Comparison of ENCODE assay signal across 8 cellular contexts in the genomic region with DNA sequence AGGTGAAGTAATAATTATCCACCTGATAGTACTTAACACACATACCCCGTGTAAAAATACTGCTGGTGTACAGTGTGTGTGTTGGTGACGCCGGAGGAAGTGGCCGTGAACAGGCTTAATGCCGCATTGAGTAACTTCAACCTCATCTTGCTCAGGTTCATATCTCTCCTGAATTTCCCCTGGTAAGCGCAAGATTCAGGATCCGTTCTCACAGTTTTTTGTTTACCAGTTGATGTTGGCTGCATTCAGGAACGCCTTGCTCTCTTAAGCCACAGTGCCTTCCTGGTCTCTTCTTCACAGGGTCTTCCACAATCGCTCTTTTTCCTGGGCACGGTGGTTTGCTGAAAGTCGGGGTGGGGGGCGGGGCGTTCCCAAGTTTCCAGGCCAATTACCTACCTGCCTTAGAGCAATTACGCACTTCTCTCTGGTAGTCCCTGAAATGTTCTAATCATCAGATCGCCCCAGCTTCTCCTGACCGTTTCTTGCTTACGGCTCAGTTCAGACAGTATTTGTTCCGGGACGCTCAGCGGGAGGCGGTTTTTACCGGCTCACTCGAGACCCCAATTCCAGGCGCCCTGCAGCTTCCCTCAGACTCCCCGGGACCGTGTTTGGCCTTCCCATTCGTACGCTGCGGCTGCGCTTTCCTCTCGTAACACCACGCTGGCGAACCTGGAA. TPM values are rescaled to one million over a fixed set of nuclear protein-coding genes. Genes with fewer than 3 reads are reported as not detected.
A peak's percentile ranks its signal among the peaks of the same experiment; 100 is the strongest.
DNase-seq lines count a peak whose midpoint lies in the region; ATAC-seq and TF ChIP-seq lines count a peak whose summit lies in the region.

No MANE protein-coding gene starts in this region.

- peak overlapping the region; percentile 81 for H3K9ac ChIP-seq in endodermal cell (ENCODE audit: extremely low read depth, low read length, poor library complexity, severe bottlenecking)

- H3K4me1 Mint-ChIP-seq in T-helper 1 cell treated with Interleukin-12 subunit alpha and Interleukin-12 subunit beta and Interleukin-4 antibody, amounts not matched to agents 30 μg/mL and 1 μg/mL, for 36 hours (ENCODE audit: low read depth), result peaks cover 37% of the 10 kb centered on the region
- peaks cover 35% of the 10 kb centered on the region for H3K4me1 Mint-ChIP-seq in endodermal cell
- H3K4me1 Mint-ChIP-seq in naive thymus-derived CD4-positive, alpha-beta T cell, result peaks cover 39 to 71% (median 65%) of the 10 kb centered on the region in 7 donors

- intact Hi-C loops in naive thymus-derived CD4-positive, alpha-beta T cell (cut with micrococcal nuclease), result loop anchor here (1.0 to 5.0 kb wide), 13 partner anchors 34 to 1546 kb away; a partner anchor contains a TSS

- peak; percentile 1 for DNase-seq in DMS53 treated with DMSO at 0.1 percent for 48 hours (lab: John Stamatoyannopoulos, UW; ENCODE audit: unreplicated experiment)
- peak; percentile 16 for DNase-seq in LHCN-M2 (ENCODE audit: low read depth)
- no peak for DNase-seq in endodermal cell
- DNase-seq in naive thymus-derived CD4-positive, alpha-beta T cell, result peak in 7 of 9 donors; percentile 13 to 36 (median 21)
- DNase-seq in GDM1 (lab: John Stamatoyannopoulos, UW), result no peak

- WGBS in endodermal cell (ENCODE audit: insufficient coverage in 1 of 2, insufficient read length in 1 of 2), 2 experiments, result 0 to 2% methylated on average over 17 to 32 of the region's 33 CpGs

- peak overlapping the region; percentile 90 for H3K27ac Mint-ChIP-seq in T-helper 1 cell treated with Interleukin-12 subunit alpha and Interleukin-12 subunit beta and Interleukin-4 antibody, amounts not matched to agents 30 μg/mL and 1 μg/mL, for 36 hours
- H3K27ac Mint-ChIP-seq in endodermal cell, result peak overlapping the region; percentile 92
- peak overlapping the region; percentile 91 to 98 (median 94) for H3K27ac Mint-ChIP-seq in naive thymus-derived CD4-positive, alpha-beta T cell

- H3K4me1 ChIP-seq in endodermal cell (ENCODE audit: control insufficient read depth, insufficient read depth, low read length), result no peaks in the 10 kb centered on the region
- peaks cover 25% of the 10 kb centered on the region in 2 donors for H3K4me1 ChIP-seq in naive thymus-derived CD4-positive, alpha-beta T cell (ENCODE audit: control insufficient read depth in 2 of 2, insufficient read depth in 2 of 2, low read length in 2 of 2)

- H3K27me3 ChIP-seq in endodermal cell (ENCODE audit: control insufficient read depth, insufficient read depth, low read length, poor library complexity, severe bottlenecking), result no peaks in the 10 kb centered on the region
- no peaks in the 10 kb centered on the region for H3K27me3 ChIP-seq in naive thymus-derived CD4-positive, alpha-beta T cell (ENCODE audit: control insufficient read depth in 2 of 2, insufficient read depth in 2 of 2, low read length in 2 of 2)

- H3K9me3 Mint-ChIP-seq in T-helper 1 cell treated with Interleukin-12 subunit alpha and Interleukin-12 subunit beta and Interleukin-4 antibody, amounts not matched to agents 30 μg/mL and 1 μg/mL, for 36 hours, result peaks cover 2% of the 10 kb centered on the region
- H3K9me3 Mint-ChIP-seq in endodermal cell, result peaks cover 11% of the 10 kb centered on the region
- peaks cover under 1 to 39% (median 15%) of the 10 kb centered on the region in 11 donors for H3K9me3 Mint-ChIP-seq in naive thymus-derived CD4-positive, alpha-beta T cell

- H3K4me3 Mint-ChIP-seq in T-helper 1 cell treated with Interleukin-12 subunit alpha and Interleukin-12 subunit beta and Interleukin-4 antibody, amounts not matched to agents 30 μg/mL and 1 μg/mL, for 36 hours, result peak overlapping the region; percentile 91
- peak overlapping the region; percentile 87 for H3K4me3 Mint-ChIP-seq in endodermal cell
- peak overlapping the region; percentile 84 to 99 (median 95) for H3K4me3 Mint-ChIP-seq in naive thymus-derived CD4-positive, alpha-beta T cell

- H3K4me3 ChIP-seq in endodermal cell (ENCODE audit: low read length), result peak overlapping the region; percentile 89
- H3K4me3 ChIP-seq in naive thymus-derived CD4-positive, alpha-beta T cell (ENCODE audit: low read length), result peak overlapping the region; percentile 88

- ATAC-seq in GM21529 (IDR thresholded peaks at IDR 0.05; ENCODE audit: unreplicated experiment) (peak; percentile 12), HG02798 (IDR thresholded peaks at IDR 0.05; ENCODE audit: poor library complexity, unreplicated experiment) (no peak)
- peak; percentile 0 for ATAC-seq in naive thymus-derived CD4-positive, alpha-beta T cell

- no peak for TF ChIP-seq CTCF in endodermal cell (conservative IDR thresholded peaks at IDR 0.05)

- CTCF ChIA-PET in naive thymus-derived CD4-positive, alpha-beta T cell (lab: Charles Lee), result interaction anchor here (0.6 kb wide), 1 partner anchor 1132 kb away, joined by 4 read pairs; no protein-coding TSS in a partner anchor

- H3K36me3 Mint-ChIP-seq in T-helper 1 cell treated with Interleukin-12 subunit alpha and Interleukin-12 subunit beta and Interleukin-4 antibody, amounts not matched to agents 30 μg/mL and 1 μg/mL, for 36 hours (ENCODE audit: low read depth), result peaks cover 17% of the 10 kb centered on the region
- H3K36me3 Mint-ChIP-seq in endodermal cell (ENCODE audit: low read depth), result peaks cover 13% of the 10 kb centered on the region
- H3K36me3 Mint-ChIP-seq in naive thymus-derived CD4-positive, alpha-beta T cell, result peaks cover 8 to 27% (median 20%) of the 10 kb centered on the region in 5 donors

- H3K36me3 ChIP-seq in endodermal cell (ENCODE audit: control insufficient read depth, insufficient read depth, low read length), result no peaks in the 10 kb centered on the region
- H3K36me3 ChIP-seq in naive thymus-derived CD4-positive, alpha-beta T cell (ENCODE audit: control insufficient read depth in 2 of 3, insufficient read depth in 3 of 3, low read length in 3 of 3), result peaks cover 0 to 3% (median 0%) of the 10 kb centered on the region in 3 experiments

- POLR2A ChIA-PET in naive thymus-derived CD4-positive, alpha-beta T cell (lab: Charles Lee), result interaction anchor here (0.7 to 1.3 kb wide), 4 partner anchors 9 to 1757 kb away, joined by 3 to 10 read pairs (median 4); a partner anchor contains a TSS

- H3K27ac ChIP-seq in endodermal cell (ENCODE audit: low read depth, low read length), result peak overlapping the region; percentile 67
- peak overlapping the region; percentile 77 for H3K27ac ChIP-seq in naive thymus-derived CD4-positive, alpha-beta T cell (ENCODE audit: low read depth, low read length)

- peaks cover 8% of the 10 kb centered on the region for H3K9me3 ChIP-seq in endodermal cell (ENCODE audit: control insufficient read depth, low read length)
- peaks cover 0 to 10% (median 0%) of the 10 kb centered on the region in 3 experiments for H3K9me3 ChIP-seq in naive thymus-derived CD4-positive, alpha-beta T cell (ENCODE audit: control insufficient read depth in 2 of 3, low read length in 3 of 3)

- H3K27me3 Mint-ChIP-seq in T-helper 1 cell treated with Interleukin-12 subunit alpha and Interleukin-12 subunit beta and Interleukin-4 antibody, amounts not matched to agents 30 μg/mL and 1 μg/mL, for 36 hours (ENCODE audit: low read depth), result no peaks in the 10 kb centered on the region
- no peaks in the 10 kb centered on the region for H3K27me3 Mint-ChIP-seq in endodermal cell (ENCODE audit: insufficient read depth)
- no peaks in the 10 kb centered on the region for H3K27me3 Mint-ChIP-seq in naive thymus-derived CD4-positive, alpha-beta T cell

RNA-seq across cellular contexts. Expression of a gene that starts 0.7 kb away (rescaled TPM):
- total RNA-seq in LHCN-M2 (2014; rRNA removed) (41.4 and 43.2 TPM in 2 replicates), endodermal cell (10 to 100 TPM; 20.6 to 31.5 TPM)
- polyA plus RNA-seq in LHCN-M2 (2012), result 9.7 TPM
- polyA plus RNA-seq in endodermal cell (2013, experiment 1 of 2), result 11.5 TPM
- polyA plus RNA-seq in endodermal cell (2013, experiment 2 of 2), result 12.6 TPM
- 10 to 100 TPM; 13.9 to 33.0 (median 22.7) TPM for total RNA-seq in naive thymus-derived CD4-positive, alpha-beta T cell
- polyA plus RNA-seq in naive thymus-derived CD4-positive, alpha-beta T cell, result 10 to 100 TPM; 11.3 to 14.8 TPM

RNA-seq across cellular contexts. Expression of a gene that starts 31.7 kb away (rescaled TPM):
- 33.7 and 34.9 TPM in 2 replicates for total RNA-seq in LHCN-M2 (2014; rRNA removed)
- 13.4 TPM for polyA plus RNA-seq in LHCN-M2 (2012)
- 10 to 100 TPM; 36.2 to 59.9 TPM for total RNA-seq in endodermal cell
- polyA plus RNA-seq in endodermal cell (2013, experiment 1 of 2), result 50.8 TPM
- 52.9 TPM for polyA plus RNA-seq in endodermal cell (2013, experiment 2 of 2)
- total RNA-seq in naive thymus-derived CD4-positive, alpha-beta T cell, result not detected
- not detected for polyA plus RNA-seq in naive thymus-derived CD4-positive, alpha-beta T cell

Comparison
In these comparisons a context has a peak if more than half of its experiments do, and no peak if none do; other contexts are left out.
1. DNase-seq: peak in DMS53 treated with DMSO at 0.1 percent for 48 hours (single experiment), LHCN-M2 (single experiment) and naive thymus-derived CD4-positive, alpha-beta T cell (7 of 9); none in endodermal cell (single experiment) and GDM1 (single experiment).
2. RNA of a gene that starts 31.7 kb away (total RNA-seq): 36.2 to 59.9 TPM in endodermal cell and 33.7 to 34.9 TPM in LHCN-M2; not detected in naive thymus-derived CD4-positive, alpha-beta T cell; every median in the first group is over 10 times any median in the second.
3. Peak in every context shown above with its lines, with median percentiles within 50 percentile points of each other: H3K27ac Mint-ChIP-seq and H3K4me3 Mint-ChIP-seq.